ENCODE assay signal across 18 cellular contexts in the genomic region with DNA sequence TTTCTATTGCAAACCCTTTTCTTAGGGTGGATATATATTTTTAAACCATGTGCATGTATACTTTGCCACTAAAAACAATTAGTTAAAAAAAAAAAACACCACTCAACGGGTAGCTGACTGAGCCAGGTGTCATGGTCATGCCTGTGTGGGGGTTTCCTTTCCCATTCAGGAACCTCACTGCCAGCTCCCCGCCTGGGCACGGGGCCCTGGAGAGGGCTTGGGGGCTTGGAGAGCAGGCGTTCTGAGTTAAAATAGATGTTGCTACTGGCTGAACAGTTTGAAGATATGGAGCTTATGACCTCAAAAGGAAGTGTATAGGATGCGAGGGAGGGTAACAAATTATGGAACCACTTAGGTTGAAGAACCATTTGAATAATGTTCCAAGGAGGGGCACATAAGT.
DNase-seq lines count a peak whose midpoint lies in the region; ATAC-seq lines count a peak whose summit lies in the region.
"Had no signal": no experiment of that assay in that cellular context is flagged by ENCODE, and none has a peak within 500 bp of the region (broad histone marks: within the 10 kb centered on the region; RNA-seq: fewer than 3 reads in every experiment).

No MANE protein-coding gene starts in this region.

- peaks cover 79% of the 10 kb centered on the region for H3K36me3 Mint-ChIP-seq in activated T-cell treated with anti-CD3 and anti-CD28 coated beads, Interleukin-2, amount 50 U/mL, for 24 hours (ENCODE audit: low read depth)
- H3K36me3 Mint-ChIP-seq in T-helper 2 cell treated with Interferon-gamma antibody and Interleukin-4, amounts not matched to agents 5 μg/mL and 100 μg/mL, for 36 hours (ENCODE audit: low read depth), result peaks cover 55% of the 10 kb centered on the region
- peaks cover 9% of the 10 kb centered on the region for H3K36me3 Mint-ChIP-seq in central memory CD8-positive, alpha-beta T cell (ENCODE audit: insufficient read depth)

- no peaks in the 10 kb centered on the region for H3K27me3 Mint-ChIP-seq in activated T-cell treated with anti-CD3 and anti-CD28 coated beads, Interleukin-2, amount 50 U/mL, for 24 hours
- no peaks in the 10 kb centered on the region for H3K27me3 Mint-ChIP-seq in T-helper 2 cell treated with Interferon-gamma antibody and Interleukin-4, amounts not matched to agents 5 μg/mL and 100 μg/mL, for 36 hours (ENCODE audit: low read depth)
- no peaks in the 10 kb centered on the region for H3K27me3 Mint-ChIP-seq in central memory CD8-positive, alpha-beta T cell
- H3K27me3 Mint-ChIP-seq: memory B cell had no signal

- H3K4me1 Mint-ChIP-seq in activated T-cell treated with anti-CD3 and anti-CD28 coated beads, Interleukin-2, amount 50 U/mL, for 24 hours (ENCODE audit: low read depth), result peaks cover 86% of the 10 kb centered on the region
- H3K4me1 Mint-ChIP-seq in T-helper 2 cell treated with Interferon-gamma antibody and Interleukin-4, amounts not matched to agents 5 μg/mL and 100 μg/mL, for 36 hours (ENCODE audit: low read depth), result peaks cover 67% of the 10 kb centered on the region
- peaks cover 70% of the 10 kb centered on the region for H3K4me1 Mint-ChIP-seq in central memory CD8-positive, alpha-beta T cell

- no peak for ATAC-seq in central memory CD8-positive, alpha-beta T cell (replicated peaks; ENCODE audit: extremely low read depth, poor library complexity, severe bottlenecking)
- ATAC-seq: HCT116 had no signal

- no peak overlapping the region for H3K4me3 ChIP-seq in skin epidermis
- H3K4me3 ChIP-seq: uterus had no signal

- H3K9me3 Mint-ChIP-seq in activated T-cell treated with anti-CD3 and anti-CD28 coated beads, Interleukin-2, amount 50 U/mL, for 24 hours, result no peaks in the 10 kb centered on the region
- H3K9me3 Mint-ChIP-seq in T-helper 2 cell treated with Interferon-gamma antibody and Interleukin-4, amounts not matched to agents 5 μg/mL and 100 μg/mL, for 36 hours, result no peaks in the 10 kb centered on the region
- no peaks in the 10 kb centered on the region for H3K9me3 Mint-ChIP-seq in central memory CD8-positive, alpha-beta T cell
- H3K9me3 Mint-ChIP-seq: memory B cell had no signal

- H3K27ac ChIP-seq in skin epidermis, result peak overlapping the region in 13 of 21 experiments; percentile 2 to 83 (median 47)
- H3K27ac ChIP-seq: uterus had no signal

- peak; percentile 43 for DNase-seq in activated T-cell treated with anti-CD3 and anti-CD28 coated beads, Interleukin-2, amount 50 U/mL, for 24 hours
- no peak for DNase-seq in activated T-cell treated with anti-CD3 and anti-CD28 coated beads for 4 hours
- DNase-seq in T-helper 2 cell treated with Interferon-gamma antibody and Interleukin-4, amounts not matched to agents 5 μg/mL and 100 μg/mL, for 36 hours (ENCODE audit: low spot score), result no peak
- no peak for DNase-seq in central memory CD8-positive, alpha-beta T cell (ENCODE audit: low spot score in 2 of 2)
- no peak for DNase-seq in NCI-H2227 (lab: John Stamatoyannopoulos, UW; ENCODE audit: unreplicated experiment)
- no peak for DNase-seq in Ammon's horn (ENCODE audit: low spot score)
- no peak for DNase-seq in HuH-7.5 (ENCODE audit: low spot score)
- DNase-seq: Caco-2, cortex of kidney, erythroblast, glutamatergic neuron, IMR-90, MV-4-11, NCI-H2029, uterus had no signal

- H3K4me3 Mint-ChIP-seq in activated T-cell treated with anti-CD3 and anti-CD28 coated beads, Interleukin-2, amount 50 U/mL, for 24 hours, result peak overlapping the region; percentile 73
- peak overlapping the region; percentile 86 for H3K4me3 Mint-ChIP-seq in T-helper 2 cell treated with Interferon-gamma antibody and Interleukin-4, amounts not matched to agents 5 μg/mL and 100 μg/mL, for 36 hours
- H3K4me3 Mint-ChIP-seq in central memory CD8-positive, alpha-beta T cell, result peak overlapping the region; percentile 36
- H3K4me3 Mint-ChIP-seq: memory B cell had no signal

- peak overlapping the region; percentile 91 for H3K27ac Mint-ChIP-seq in activated T-cell treated with anti-CD3 and anti-CD28 coated beads, Interleukin-2, amount 50 U/mL, for 24 hours
- peak overlapping the region; percentile 98 for H3K27ac Mint-ChIP-seq in T-helper 2 cell treated with Interferon-gamma antibody and Interleukin-4, amounts not matched to agents 5 μg/mL and 100 μg/mL, for 36 hours
- peak overlapping the region; percentile 81 for H3K27ac Mint-ChIP-seq in central memory CD8-positive, alpha-beta T cell (ENCODE audit: low read depth)
- H3K27ac Mint-ChIP-seq: memory B cell had no signal

Comparison
In these comparisons a context has a peak if more than half of its experiments do, and no peak if none do; other contexts are left out.
1. H3K4me3 Mint-ChIP-seq: peak in every context shown above with its lines; median percentile 86 in T-helper 2 cell treated with Interferon-gamma antibody and Interleukin-4, amounts not matched to agents 5 μg/mL and 100 μg/mL, for 36 hours; 73 in activated T-cell treated with anti-CD3 and anti-CD28 coated beads, Interleukin-2, amount 50 U/mL, for 24 hours; 36 in central memory CD8-positive, alpha-beta T cell.